Comparison of ENCODE assay signal across 7 cellular contexts in the genomic region with DNA sequence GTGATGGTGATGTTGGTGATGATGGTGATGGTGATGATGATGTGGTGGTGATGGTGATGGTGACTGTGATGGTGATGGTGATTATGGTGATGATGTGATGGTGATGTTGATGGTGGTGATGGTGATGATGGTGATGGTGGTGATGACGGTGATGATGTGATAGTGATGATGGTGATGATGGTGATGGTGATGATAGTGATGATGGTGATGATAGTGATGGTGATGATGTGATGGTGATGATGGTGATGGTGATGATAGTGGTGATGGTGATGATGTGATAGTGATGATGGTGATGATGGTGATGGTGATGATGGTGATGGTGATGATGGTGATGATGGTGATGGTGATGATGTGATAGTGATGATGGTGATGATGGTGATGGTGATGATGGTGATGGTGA. TPM values are rescaled to one million over a fixed set of nuclear protein-coding genes. Genes with fewer than 3 reads are reported as not detected.
"Had no signal": no experiment of that assay in that cellular context is flagged by ENCODE, and none has a peak within 500 bp of the region (broad histone marks: within the 10 kb centered on the region; RNA-seq: fewer than 3 reads in every experiment).

No MANE protein-coding gene starts in this region.

RNA-seq across cellular contexts. Expression of a gene that starts 14.7 kb away (rescaled TPM):
- total RNA-seq: PC-3, PC-9, Right ventricle myocardium inferior, Right ventricle myocardium superior, RPMI7951, SJCRH30, SJSA1 had no signal
